Comparison of ENCODE assay signal across 10 cellular contexts in the genomic region with DNA sequence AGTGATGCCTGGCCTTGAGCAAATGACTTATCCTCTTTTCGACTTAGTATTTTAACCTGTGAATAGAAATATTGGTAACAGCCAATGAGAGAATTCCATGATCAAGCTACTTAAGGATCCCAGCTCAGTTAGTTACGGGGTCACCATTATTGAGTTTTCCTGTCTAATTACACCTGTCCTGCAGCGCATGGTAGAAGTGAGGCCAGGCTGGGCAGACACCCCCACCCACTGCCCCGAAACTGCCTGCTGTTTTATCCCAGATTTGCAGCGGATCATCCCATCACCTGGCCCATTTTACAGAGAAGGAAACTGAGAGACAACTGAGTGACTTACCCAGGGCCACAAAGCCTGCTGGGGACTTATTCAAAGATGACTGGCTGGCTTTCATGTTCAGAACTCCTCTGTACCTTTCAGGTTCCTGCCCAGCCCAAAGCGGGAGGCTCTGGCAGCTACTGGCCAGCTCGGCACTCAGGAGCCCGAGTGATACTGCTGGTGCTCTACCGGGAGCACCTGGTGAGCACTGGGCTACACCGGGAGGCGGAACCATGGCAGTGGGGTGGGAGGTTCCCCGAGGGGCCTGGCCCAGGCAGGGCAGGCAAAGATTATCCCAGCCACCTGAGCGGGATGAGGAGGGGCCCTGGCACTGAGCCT. TPM values are rescaled to one million over a fixed set of nuclear protein-coding genes. Genes with fewer than 3 reads are reported as not detected.
DNase-seq lines count a peak whose midpoint lies in the region; ATAC-seq and TF ChIP-seq lines count a peak whose summit lies in the region.
"Had no signal": no experiment of that assay in that cellular context is flagged by ENCODE, and none has a peak within 500 bp of the region (broad histone marks: within the 10 kb centered on the region; RNA-seq: fewer than 3 reads in every experiment).

No MANE protein-coding gene starts in this region.

- intact Hi-C loops in MCF 10A (cut with micrococcal nuclease): no loop called here

- TF ChIP-seq EP300 in upper lobe of left lung (IDR thresholded peaks at IDR 0.05): no peak

- peak overlapping the region in 3 of 4 donors; percentile 66 to 98 (median 77) for H3K4me3 ChIP-seq in upper lobe of left lung

- H3K4me1 Mint-ChIP-seq in activated naive CD4-positive, alpha-beta T cell treated with anti-CD3 and anti-CD28 coated beads, Interleukin-2, amount 10 ng/mL, durations not matched to agents 7 days and 5 days: peaks cover 38% of the 10 kb centered on the region
- H3K4me1 Mint-ChIP-seq in MCF 10A (ENCODE audit: insufficient read depth, unreplicated experiment) (peaks cover 30% of the 10 kb centered on the region), memory B cell (peaks cover 20% of the 10 kb centered on the region)

- peaks cover 35% of the 10 kb centered on the region for H3K36me3 Mint-ChIP-seq in activated naive CD4-positive, alpha-beta T cell treated with anti-CD3 and anti-CD28 coated beads, Interleukin-2, amount 10 ng/mL, durations not matched to agents 7 days and 5 days
- H3K36me3 Mint-ChIP-seq in MCF 10A (ENCODE audit: insufficient read depth, unreplicated experiment) (peaks cover 42% of the 10 kb centered on the region), memory B cell (peaks cover 21% of the 10 kb centered on the region)

- POLR2A ChIA-PET in MCF 10A (lab: Yijun Ruan, JAX): interaction anchor here (0.7 to 6.2 kb wide), 10 partner anchors 9 to 199 kb away, joined by 3 to 181 read pairs (median 4); a partner anchor contains a TSS
- POLR2A ChIA-PET in GM10248 (lab: Yijun Ruan, JAX): interaction anchor here (1.2 kb wide), 1 partner anchor 10 kb away, joined by 5 read pairs; no protein-coding TSS in a partner anchor

- no peak for ATAC-seq in memory B cell (ENCODE audit: low read depth)
- no peak for ATAC-seq in upper lobe of left lung (ENCODE audit: low FRiP score in 2 of 2)
- no peak for ATAC-seq in HG03460 (IDR thresholded peaks at IDR 0.05; ENCODE audit: unreplicated experiment)
- ATAC-seq in GM19324 (IDR thresholded peaks at IDR 0.05; ENCODE audit: low FRiP score, unreplicated experiment): no peak

- H3K27ac ChIP-seq in upper lobe of left lung: peak overlapping the region in 3 of 4 donors; percentile 94 to 99 (median 98)

- CTCF ChIA-PET in activated naive CD4-positive, alpha-beta T cell treated with anti-CD3 and anti-CD28 coated beads, Interleukin-2, amount 10 ng/mL, durations not matched to agents 7 days and 5 days (lab: Charles Lee): interaction anchor here (0.6 to 5.6 kb wide), 4 partner anchors 9 to 127 kb away, joined by 3 to 107 read pairs (median 21); a partner anchor contains a TSS
- CTCF ChIA-PET in MCF 10A (lab: Yijun Ruan, JAX): interaction anchor here (1.0 to 4.0 kb wide), 4 partner anchors 9 to 149 kb away, joined by 3 to 64 read pairs (median 26); a partner anchor contains a TSS
- CTCF ChIA-PET in GM10248 (lab: Yijun Ruan, JAX): interaction anchor here (1.2 to 17.2 kb wide), 6 partner anchors 10 to 149 kb away, joined by 3 to 535 read pairs (median 6); a partner anchor contains a TSS

- H3K27me3 ChIP-seq in upper lobe of left lung: no peaks in the 10 kb centered on the region

- no peak for DNase-seq in activated naive CD4-positive, alpha-beta T cell treated with anti-CD3 and anti-CD28 coated beads, Interleukin-2, amount 10 ng/mL, durations not matched to agents 7 days and 5 days
- DNase-seq in activated naive CD4-positive, alpha-beta T cell (lab: John Stamatoyannopoulos, UW): no peak
- no peak for DNase-seq in MCF 10A (ENCODE audit: unreplicated experiment)
- no peak for DNase-seq in memory B cell (ENCODE audit: low spot score in 2 of 2)
- DNase-seq in upper lobe of left lung: peak in 1 of 2 donors; percentile 19
- no peak for DNase-seq in GM10248 (ENCODE audit: extremely low spot score)
- DNase-seq: effector CD8-positive, alpha-beta T cell had no signal

- H3K9me3 ChIP-seq in upper lobe of left lung: no peaks in the 10 kb centered on the region

- peak overlapping the region; percentile 99 for H3K27ac Mint-ChIP-seq in activated naive CD4-positive, alpha-beta T cell treated with anti-CD3 and anti-CD28 coated beads, Interleukin-2, amount 10 ng/mL, durations not matched to agents 7 days and 5 days
- H3K27ac Mint-ChIP-seq in MCF 10A (ENCODE audit: low read depth, unreplicated experiment): peak overlapping the region; percentile 93
- H3K27ac Mint-ChIP-seq in memory B cell: no peak overlapping the region

- TF ChIP-seq CTCF in MCF 10A (IDR thresholded peaks at IDR 0.05; ENCODE audit: unreplicated experiment): no peak
- no peak for TF ChIP-seq CTCF in upper lobe of left lung (IDR thresholded peaks at IDR 0.05)
- TF ChIP-seq CTCF in GM10248 (IDR thresholded peaks at IDR 0.05; ENCODE audit: control extremely low read depth, extremely low read depth, low read depth, missing control alignments): no peak

- no peak for TF ChIP-seq POLR2A in upper lobe of left lung (IDR thresholded peaks at IDR 0.05)

- peaks cover 11 to 44% (median 29%) of the 10 kb centered on the region in 4 donors for H3K4me1 ChIP-seq in upper lobe of left lung

- no TSS peak for BruUV-seq in MCF 10A (replicated peaks; lab: Mats Ljungman, UMichigan)

- no peaks in the 10 kb centered on the region for H3K27me3 Mint-ChIP-seq in activated naive CD4-positive, alpha-beta T cell treated with anti-CD3 and anti-CD28 coated beads, Interleukin-2, amount 10 ng/mL, durations not matched to agents 7 days and 5 days
- H3K27me3 Mint-ChIP-seq in MCF 10A (ENCODE audit: insufficient read depth, unreplicated experiment) (no peaks in the 10 kb centered on the region), memory B cell (no peaks in the 10 kb centered on the region)

- no peaks in the 10 kb centered on the region for H3K9me3 Mint-ChIP-seq in activated naive CD4-positive, alpha-beta T cell treated with anti-CD3 and anti-CD28 coated beads, Interleukin-2, amount 10 ng/mL, durations not matched to agents 7 days and 5 days
- H3K9me3 Mint-ChIP-seq in MCF 10A (ENCODE audit: unreplicated experiment): no peaks in the 10 kb centered on the region
- no peaks in the 10 kb centered on the region for H3K9me3 Mint-ChIP-seq in memory B cell

- H3K36me3 ChIP-seq in upper lobe of left lung: peaks cover 16 to 49% (median 45%) of the 10 kb centered on the region in 4 donors

- H3K4me3 Mint-ChIP-seq in activated naive CD4-positive, alpha-beta T cell treated with anti-CD3 and anti-CD28 coated beads, Interleukin-2, amount 10 ng/mL, durations not matched to agents 7 days and 5 days: peak overlapping the region; percentile 94
- H3K4me3 Mint-ChIP-seq in MCF 10A (ENCODE audit: unreplicated experiment) (peak overlapping the region; percentile 83), memory B cell (peak overlapping the region; percentile 95)

- 91 to 92% methylated on average over 6 to 8 of the region's 13 CpGs for WGBS in upper lobe of left lung, 2 donors

RNA-seq across cellular contexts. Expression of a gene that starts 1.4 kb away (rescaled TPM):
- 59.0 and 77.6 TPM in 2 replicates for total RNA-seq in MCF 10A (2022)
- total RNA-seq in upper lobe of left lung: 100 to 1,000 TPM in 1 of 6 donors, 10 to 100 TPM in 5; 41.5 to 182 (median 53.3) TPM

RNA-seq across cellular contexts. Expression of a gene that starts 3.7 kb away (rescaled TPM):
- 589 and 611 TPM in 2 replicates for total RNA-seq in MCF 10A (2022)
- 100 to 1,000 TPM; 358 to 813 (median 768) TPM for total RNA-seq in upper lobe of left lung

RNA-seq across cellular contexts. Expression of a gene that starts 10.9 kb away (rescaled TPM):
- 2.4 and 3.3 TPM in 2 replicates for total RNA-seq in MCF 10A (2022)
- total RNA-seq in upper lobe of left lung: 10 to 100 TPM; 28.8 to 79.6 (median 65.3) TPM

RNA-seq across cellular contexts. Expression of a gene that starts 18.0 kb away (rescaled TPM):
- total RNA-seq in MCF 10A (2022) (not detected in 2 replicates), upper lobe of left lung (10 to 100 TPM in 3 of 6 donors, 1 to 10 TPM in 3; 2.1 to 20.7 (median 11.4) TPM)
- total RNA-seq: temporal lobe had no signal

RNA-seq across cellular contexts. Expression of a gene that starts 26.6 kb away (rescaled TPM):
- total RNA-seq in MCF 10A (2022) (79.8 and 80.8 TPM in 2 replicates), upper lobe of left lung (10 to 100 TPM; 46.8 to 77.7 (median 57.0) TPM)
